ENCODE assay signal across 23 cellular contexts in genomic region chr6:129507846-129508245, GRCh38.
"Had no signal": no experiment of that assay in that cellular context is flagged by ENCODE, and none has a peak within 500 bp of the region (broad histone marks: within the 10 kb centered on the region; RNA-seq: fewer than 3 reads in every experiment).

No MANE protein-coding gene starts in this region.

- H3K27me3 Mint-ChIP-seq: activated naive CD8-positive, alpha-beta T cell treated with anti-CD3 and anti-CD28 coated beads, Interleukin-2, amount 50 U/mL, for 24 hours; stimulated activated naive CD8-positive, alpha-beta T cell treated with anti-CD3 and anti-CD28 coated beads, Interleukin-15, amount 100 ng/mL, for 72 hours had no signal

- H2AFZ ChIP-seq: parathyroid adenoma had no signal

- H3K4me1 Mint-ChIP-seq: nephron progenitor cell; stimulated activated effector memory CD8-positive, alpha-beta T cell treated with anti-CD3 and anti-CD28 coated beads, Interleukin-12 subunit alpha, Interleukin-12 subunit beta, amount 100 ng/mL, for 72 hours; stimulated activated naive CD8-positive, alpha-beta T cell treated with anti-CD3 and anti-CD28 coated beads, Interleukin-15, amount 100 ng/mL, for 72 hours had no signal

- H3K36me3 Mint-ChIP-seq: stimulated activated effector memory CD8-positive, alpha-beta T cell treated with anti-CD3 and anti-CD28 coated beads, Interleukin-12 subunit alpha, Interleukin-12 subunit beta, amount 100 ng/mL, for 72 hours had no signal

- H3K9me3 Mint-ChIP-seq: activated naive CD8-positive, alpha-beta T cell treated with anti-CD3 and anti-CD28 coated beads, Interleukin-2, amount 50 U/mL, for 24 hours; activated T-helper 1 cell treated with anti-CD3 and anti-CD28 coated beads, Interleukin-12 subunit alpha, Interleukin-12 subunit beta, Interleukin-2, Interleukin-4 antibody, amounts not matched to agents 30 ng/mL and 10 ng/mL and 1 ng/mL, durations not matched to agents 14 hours and 24 hours and 36 hours; nephron progenitor cell; stimulated activated effector memory CD8-positive, alpha-beta T cell treated with anti-CD3 and anti-CD28 coated beads, Interleukin-12 subunit alpha, Interleukin-12 subunit beta, amount 100 ng/mL, for 72 hours; stimulated activated naive CD8-positive, alpha-beta T cell treated with anti-CD3 and anti-CD28 coated beads, Interleukin-15, amount 100 ng/mL, for 72 hours had no signal

- H3K9me3 ChIP-seq: mucosa of descending colon, right lobe of liver, tibial nerve, uterus had no signal

- H3K27me3 ChIP-seq: cardiac muscle cell, right lobe of liver, tibial nerve, uterus had no signal

- H3K27ac Mint-ChIP-seq: activated CD8-positive, alpha-beta T cell treated with anti-CD3 and anti-CD28 coated beads, Interleukin-2, amount 10 ng/mL, durations not matched to agents 7 days and 5 days; activated naive CD8-positive, alpha-beta T cell treated with anti-CD3 and anti-CD28 coated beads, Interleukin-2, amount 50 U/mL, for 24 hours; activated T-helper 1 cell treated with anti-CD3 and anti-CD28 coated beads, Interleukin-12 subunit alpha, Interleukin-12 subunit beta, Interleukin-2, Interleukin-4 antibody, amounts not matched to agents 30 ng/mL and 10 ng/mL and 1 ng/mL, durations not matched to agents 14 hours and 24 hours and 36 hours; nephron progenitor cell; stimulated activated effector memory CD8-positive, alpha-beta T cell treated with anti-CD3 and anti-CD28 coated beads, Interleukin-12 subunit alpha, Interleukin-12 subunit beta, amount 100 ng/mL, for 72 hours; stimulated activated naive CD8-positive, alpha-beta T cell treated with anti-CD3 and anti-CD28 coated beads, Interleukin-15, amount 100 ng/mL, for 72 hours had no signal

- H3K9ac ChIP-seq: parathyroid adenoma had no signal

- DNase-seq: activated CD4-positive, alpha-beta T cell treated with anti-CD3 and anti-CD28 coated beads for 1 hour; activated CD4-positive, alpha-beta T cell treated with anti-CD3 and anti-CD28 coated beads, Interleukin-2, amount 50 U/mL, for 1 hour; activated CD8-positive, alpha-beta T cell treated with anti-CD3 and anti-CD28 coated beads, Interleukin-2, amount 10 ng/mL, durations not matched to agents 7 days and 5 days; activated gamma-delta T cell; activated naive CD4-positive, alpha-beta T cell treated with anti-CD3 and anti-CD28 coated beads, Interleukin-2, amount 50 U/mL, for 16 hours; activated naive CD8-positive, alpha-beta T cell treated with anti-CD3 and anti-CD28 coated beads, Interleukin-2, amount 50 U/mL, for 24 hours; foreskin melanocyte; hippocampal formation; mesendoderm; mucosa of descending colon; nephron progenitor cell; right lobe of liver; stimulated activated CD4-positive, alpha-beta T cell treated with anti-CD3 and anti-CD28 coated beads, Interleukin-1b, Interleukin-23, amount 100 ng/mL, for 48 hours; stimulated activated naive CD8-positive, alpha-beta T cell treated with anti-CD3 and anti-CD28 coated beads, Interleukin-15, amount 100 ng/mL, for 72 hours; T-helper 1 cell; T-helper 9 cell; uterus had no signal

- H3K4me3 Mint-ChIP-seq: activated CD8-positive, alpha-beta T cell treated with anti-CD3 and anti-CD28 coated beads, Interleukin-2, amount 10 ng/mL, durations not matched to agents 7 days and 5 days; activated naive CD8-positive, alpha-beta T cell treated with anti-CD3 and anti-CD28 coated beads, Interleukin-2, amount 50 U/mL, for 24 hours; activated T-helper 1 cell treated with anti-CD3 and anti-CD28 coated beads, Interleukin-12 subunit alpha, Interleukin-12 subunit beta, Interleukin-2, Interleukin-4 antibody, amounts not matched to agents 30 ng/mL and 10 ng/mL and 1 ng/mL, durations not matched to agents 14 hours and 24 hours and 36 hours; nephron progenitor cell; stimulated activated effector memory CD8-positive, alpha-beta T cell treated with anti-CD3 and anti-CD28 coated beads, Interleukin-12 subunit alpha, Interleukin-12 subunit beta, amount 100 ng/mL, for 72 hours; stimulated activated naive CD8-positive, alpha-beta T cell treated with anti-CD3 and anti-CD28 coated beads, Interleukin-15, amount 100 ng/mL, for 72 hours had no signal

- H3K4me3 ChIP-seq: cardiac muscle cell, mucosa of descending colon, right lobe of liver, skin epidermis, tibial nerve, uterus had no signal

- ATAC-seq: activated CD8-positive, alpha-beta T cell treated with anti-CD3 and anti-CD28 coated beads, Interleukin-2, amount 10 ng/mL, durations not matched to agents 7 days and 5 days; activated naive CD8-positive, alpha-beta T cell treated with anti-CD3 and anti-CD28 coated beads, Interleukin-2, amount 50 U/mL, for 24 hours; mucosa of descending colon; stimulated activated effector memory CD8-positive, alpha-beta T cell treated with anti-CD3 and anti-CD28 coated beads, Interleukin-12 subunit alpha, Interleukin-12 subunit beta, amount 100 ng/mL, for 72 hours; stimulated activated naive CD8-positive, alpha-beta T cell treated with anti-CD3 and anti-CD28 coated beads, Interleukin-15, amount 100 ng/mL, for 72 hours had no signal

- H3K27ac ChIP-seq: cardiac muscle cell, parathyroid adenoma, right lobe of liver, tibial nerve, uterus had no signal

- H3K36me3 ChIP-seq: right lobe of liver, uterus had no signal

- H3K79me2 ChIP-seq: parathyroid adenoma had no signal

- H3K4me1 ChIP-seq: parathyroid adenoma, right lobe of liver, uterus had no signal
